Comparison of ENCODE assay signal across 12 cellular contexts in the genomic region with DNA sequence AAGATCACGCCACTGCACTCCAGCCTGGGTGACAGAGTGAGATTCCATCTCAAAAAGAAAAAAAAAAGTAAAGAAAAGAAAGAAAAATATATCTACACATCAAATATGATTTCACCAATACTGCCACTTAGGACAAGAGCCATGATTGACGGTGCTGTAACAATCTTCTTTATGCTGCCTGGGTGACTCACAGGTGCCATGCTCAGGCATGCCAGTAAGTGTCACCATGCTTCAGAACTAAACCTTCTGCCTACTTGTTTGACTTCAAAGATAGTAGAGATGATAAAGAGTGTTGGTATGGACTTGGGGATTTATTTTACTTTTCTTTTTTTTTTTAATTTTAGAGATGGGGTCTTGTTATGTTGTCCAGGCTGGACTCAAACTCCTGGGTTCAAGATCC. TPM values are rescaled to one million over a fixed set of nuclear protein-coding genes. Genes with fewer than 3 reads are reported as not detected.
DNase-seq lines count a peak whose midpoint lies in the region; ATAC-seq and TF ChIP-seq lines count a peak whose summit lies in the region.
"Had no signal": no experiment of that assay in that cellular context is flagged by ENCODE, and none has a peak within 500 bp of the region (broad histone marks: within the 10 kb centered on the region; RNA-seq: fewer than 3 reads in every experiment).

No MANE protein-coding gene starts in this region.

- intact Hi-C loops in HCT116 (cut with micrococcal nuclease) = no loop called here

- POLR2A ChIA-PET in HCT116 (lab: Charles Lee) = interaction anchor here (1.9 to 2.9 kb wide), 4 partner anchors 22 to 184 kb away, joined by 4 to 11 read pairs (median 8); no protein-coding TSS in a partner anchor

- ATAC-seq in HCT116 = peak; percentile 61
- no peak for ATAC-seq in natural killer cell treated with Interleukin-12 subunit alpha and Interleukin-12 subunit beta and Interleukin-15 and Interleukin-18, amount 100 ng/mL, for 72 hours
- ATAC-seq in HG03135 (IDR thresholded peaks at IDR 0.05; ENCODE audit: unreplicated experiment) = no peak

- RAD21 ChIA-PET in HCT116 (lab: Charles Lee; ENCODE audit: low non-redundant PET in 1 of 2, low total read pairs in 2 of 2, uncharacterized antibody in 2 of 2, unreplicated experiment in 2 of 2) = interaction anchor here in 1 of 2 experiments (0.8 kb wide), 1 partner anchor 146 kb away, joined by 3 read pairs; no protein-coding TSS in a partner anchor

- TF ChIP-seq CTCF in HCT116 (IDR thresholded peaks at IDR 0.05 in 2 of 3, conservative IDR thresholded peaks at IDR 0.05 in 1 of 3; ENCODE audit: borderline replicate concordance in 1 of 3, insufficient read depth in 1 of 3, low read depth in 2 of 3, low read length in 2 of 3) (0 out of 6 replicates have a peak, but pooled peaks of 1 of the 3 experiments have one; percentile 24), osteoblast (IDR thresholded peaks at IDR 0.05; ENCODE audit: extremely low read depth, low read depth, low read length) (no peak)

- DNase-seq in HCT116 (ENCODE audit: low read depth, low spot score) (peak; percentile 66), amniotic epithelial cell (ENCODE audit: low read depth) (peak; percentile 16), osteoblast (ENCODE audit: insufficient read length, low spot score, missing footprints) (no peak), mucosa of gallbladder (ENCODE audit: low spot score) (no peak), NCI-H2196 treated with DMSO at 0.1 percent for 48 hours (lab: John Stamatoyannopoulos, UW; ENCODE audit: unreplicated experiment) (no peak)
- DNase-seq in natural killer cell treated with Interleukin-12 subunit alpha and Interleukin-12 subunit beta and Interleukin-15 and Interleukin-18, amount 100 ng/mL, for 72 hours (ENCODE audit: low spot score) = no peak
- DNase-seq: activated CD8-positive, alpha-beta memory T cell treated with anti-CD3 and anti-CD28 coated beads, Interleukin-2, amount 50 U/mL, for 4 hours; nucleus accumbens had no signal

- H3K27ac Mint-ChIP-seq in natural killer cell treated with Interleukin-12 subunit alpha and Interleukin-12 subunit beta and Interleukin-15 and Interleukin-18, amount 100 ng/mL, for 72 hours = no peak overlapping the region

- H3K36me3 Mint-ChIP-seq in natural killer cell treated with Interleukin-12 subunit alpha and Interleukin-12 subunit beta and Interleukin-15 and Interleukin-18, amount 100 ng/mL, for 72 hours = no peaks in the 10 kb centered on the region

- H3K27me3 Mint-ChIP-seq in natural killer cell treated with Interleukin-12 subunit alpha and Interleukin-12 subunit beta and Interleukin-15 and Interleukin-18, amount 100 ng/mL, for 72 hours = peaks cover 14 to 30% of the 10 kb centered on the region in 2 donors

- H3K9me3 Mint-ChIP-seq in natural killer cell treated with Interleukin-12 subunit alpha and Interleukin-12 subunit beta and Interleukin-15 and Interleukin-18, amount 100 ng/mL, for 72 hours = no peaks in the 10 kb centered on the region

- H4K20me1 ChIP-seq in BLaER1 = no peaks in the 10 kb centered on the region
- H4K20me1 ChIP-seq in HCT116 (ENCODE audit: insufficient read depth) = no peaks in the 10 kb centered on the region
- no peaks in the 10 kb centered on the region for H4K20me1 ChIP-seq in osteoblast (ENCODE audit: insufficient read depth, low read length)

- peak overlapping the region; percentile 84 for H2AFZ ChIP-seq in HCT116 (ENCODE audit: low read depth, low read length, poor library complexity, severe bottlenecking)
- H2AFZ ChIP-seq in osteoblast (ENCODE audit: low read length) = peak overlapping the region; percentile 71

- CTCF ChIA-PET in HCT116 (lab: Charles Lee) = interaction anchor here (1.2 to 6.2 kb wide), 3 partner anchors 23 to 198 kb away, joined by 3 to 68 read pairs (median 38); no protein-coding TSS in a partner anchor

- no peaks in the 10 kb centered on the region for H3K4me1 Mint-ChIP-seq in natural killer cell treated with Interleukin-12 subunit alpha and Interleukin-12 subunit beta and Interleukin-15 and Interleukin-18, amount 100 ng/mL, for 72 hours (ENCODE audit: low read depth in 2 of 2)

- H3K27ac ChIP-seq in BLaER1 (no peak overlapping the region), HCT116 (ENCODE audit: low read depth, low read length) (peak overlapping the region; percentile 77), osteoblast (ENCODE audit: low read depth, low read length) (no peak overlapping the region)

- no TSS peak for BruUV-seq in HCT116 (replicated peaks; lab: Mats Ljungman, UMichigan)

- H3K9me3 ChIP-seq in BLaER1 = no peaks in the 10 kb centered on the region
- H3K9me3 ChIP-seq in HCT116 (ENCODE audit: control insufficient read depth in 1 of 2, insufficient read depth in 1 of 2, low read depth in 1 of 2, low read length in 2 of 2) = no peaks in the 10 kb centered on the region
- H3K9me3 ChIP-seq in osteoblast (ENCODE audit: low read depth, low read length) = no peaks in the 10 kb centered on the region

- H3K79me2 ChIP-seq in HCT116 (ENCODE audit: insufficient read depth, low read length) (no peaks in the 10 kb centered on the region), osteoblast (ENCODE audit: insufficient read depth, low read length) (no peaks in the 10 kb centered on the region)

- no peak overlapping the region for H3K9ac ChIP-seq in BLaER1
- H3K9ac ChIP-seq in HCT116 (ENCODE audit: low read length) = no peak overlapping the region

- no peak overlapping the region for H3K4me3 Mint-ChIP-seq in natural killer cell treated with Interleukin-12 subunit alpha and Interleukin-12 subunit beta and Interleukin-15 and Interleukin-18, amount 100 ng/mL, for 72 hours

- H3K4me3 ChIP-seq in BLaER1 (no peak overlapping the region), HCT116 (replicated peaks in 1 of 2; ENCODE audit: low read depth in 1 of 2, low read length in 2 of 2) (no peak overlapping the region), osteoblast (ENCODE audit: insufficient read depth, low read length) (no peak overlapping the region)
- H3K4me3 ChIP-seq: SK-N-MC had no signal

- H3K4me1 ChIP-seq in BLaER1 = peaks cover 30% of the 10 kb centered on the region
- H3K4me1 ChIP-seq in HCT116 (ENCODE audit: control insufficient read depth in 1 of 2, insufficient read depth in 2 of 2, low read length in 2 of 2) = peaks cover 40 to 51% of the 10 kb centered on the region in 2 experiments
- H3K4me1 ChIP-seq in osteoblast (ENCODE audit: insufficient read depth, low read length) = peaks cover 23% of the 10 kb centered on the region

- H3K9me2 ChIP-seq in HCT116 (ENCODE audit: insufficient read depth) = no peaks in the 10 kb centered on the region

- H3K36me3 ChIP-seq in BLaER1 (no peaks in the 10 kb centered on the region), HCT116 (ENCODE audit: control insufficient read depth in 1 of 2, insufficient read depth in 2 of 2, low read length in 2 of 2) (no peaks in the 10 kb centered on the region), osteoblast (ENCODE audit: insufficient read depth, low read length) (no peaks in the 10 kb centered on the region)

- H3K27me3 ChIP-seq in BLaER1 (no peaks in the 10 kb centered on the region), HCT116 (ENCODE audit: insufficient read depth, low read length) (no peaks in the 10 kb centered on the region), osteoblast (ENCODE audit: insufficient read depth, low read length) (no peaks in the 10 kb centered on the region)

- peak overlapping the region; percentile 44; the same call in 1 of the 2 replicates for H3K4me2 ChIP-seq in BLaER1
- H3K4me2 ChIP-seq in HCT116 (ENCODE audit: low read length) = peak overlapping the region; percentile 60
- no peak overlapping the region for H3K4me2 ChIP-seq in osteoblast (ENCODE audit: insufficient read depth, low read length)

- no peak for TF ChIP-seq POLR2A in HCT116 (IDR thresholded peaks at IDR 0.05; ENCODE audit: borderline replicate concordance, extremely low read depth, insufficient read depth, insufficient read length)

- TF ChIP-seq RAD21 in HCT116 (IDR thresholded peaks at IDR 0.05; ENCODE audit: low read depth) = no peak

TF ChIP-seq in HCT116, 20 proteins besides CTCF, POLR2A, EP300 and RAD21 (continues in another document):
- TF ChIP-seq ELF1 (IDR thresholded peaks at IDR 0.05; ENCODE audit: borderline replicate concordance, low read depth) (no peak), SIN3A (IDR thresholded peaks at IDR 0.05; ENCODE audit: low read depth) (no peak), ZNF274 (IDR thresholded peaks at IDR 0.05; ENCODE audit: low read depth, low read length) (no peak)
- TF ChIP-seq, protein P1, sequence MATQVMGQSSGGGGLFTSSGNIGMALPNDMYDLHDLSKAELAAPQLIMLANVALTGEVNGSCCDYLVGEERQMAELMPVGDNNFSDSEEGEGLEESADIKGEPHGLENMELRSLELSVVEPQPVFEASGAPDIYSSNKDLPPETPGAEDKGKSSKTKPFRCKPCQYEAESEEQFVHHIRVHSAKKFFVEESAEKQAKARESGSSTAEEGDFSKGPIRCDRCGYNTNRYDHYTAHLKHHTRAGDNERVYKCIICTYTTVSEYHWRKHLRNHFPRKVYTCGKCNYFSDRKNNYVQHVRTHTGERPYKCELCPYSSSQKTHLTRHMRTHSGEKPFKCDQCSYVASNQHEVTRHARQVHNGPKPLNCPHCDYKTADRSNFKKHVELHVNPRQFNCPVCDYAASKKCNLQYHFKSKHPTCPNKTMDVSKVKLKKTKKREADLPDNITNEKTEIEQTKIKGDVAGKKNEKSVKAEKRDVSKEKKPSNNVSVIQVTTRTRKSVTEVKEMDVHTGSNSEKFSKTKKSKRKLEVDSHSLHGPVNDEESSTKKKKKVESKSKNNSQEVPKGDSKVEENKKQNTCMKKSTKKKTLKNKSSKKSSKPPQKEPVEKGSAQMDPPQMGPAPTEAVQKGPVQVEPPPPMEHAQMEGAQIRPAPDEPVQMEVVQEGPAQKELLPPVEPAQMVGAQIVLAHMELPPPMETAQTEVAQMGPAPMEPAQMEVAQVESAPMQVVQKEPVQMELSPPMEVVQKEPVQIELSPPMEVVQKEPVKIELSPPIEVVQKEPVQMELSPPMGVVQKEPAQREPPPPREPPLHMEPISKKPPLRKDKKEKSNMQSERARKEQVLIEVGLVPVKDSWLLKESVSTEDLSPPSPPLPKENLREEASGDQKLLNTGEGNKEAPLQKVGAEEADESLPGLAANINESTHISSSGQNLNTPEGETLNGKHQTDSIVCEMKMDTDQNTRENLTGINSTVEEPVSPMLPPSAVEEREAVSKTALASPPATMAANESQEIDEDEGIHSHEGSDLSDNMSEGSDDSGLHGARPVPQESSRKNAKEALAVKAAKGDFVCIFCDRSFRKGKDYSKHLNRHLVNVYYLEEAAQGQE (IDR thresholded peaks at IDR 0.05; ENCODE audit: low read depth) = no peak

RNA-seq across cellular contexts. Expression of gene DNMBP, which starts 33.6 kb away (rescaled TPM):
- total RNA-seq in HCT116 (2021; ENCODE audit: unreplicated experiment) (60.3 TPM), osteoblast (13.0 and 15.9 TPM in 2 replicates), mucosa of gallbladder (31.8 TPM)
- polyA plus RNA-seq in HCT116 (2012) = 25.2 and 36.2 TPM in 2 replicates
- total RNA-seq in natural killer cell treated with Interleukin-12 subunit alpha and Interleukin-12 subunit beta and Interleukin-15 and Interleukin-18, amount 100 ng/mL, for 72 hours = 1 to 10 TPM; 4.1 to 4.3 TPM

RNA-seq across cellular contexts. Expression of gene CPN1, which starts 38.3 kb away (rescaled TPM):
- total RNA-seq in HCT116 (2021; ENCODE audit: unreplicated experiment) = 0.12 TPM
- 0.06 and 0.21 TPM in 2 replicates for polyA plus RNA-seq in HCT116 (2012)
- not detected in 2 replicates for total RNA-seq in osteoblast
- total RNA-seq in natural killer cell treated with Interleukin-12 subunit alpha and Interleukin-12 subunit beta and Interleukin-15 and Interleukin-18, amount 100 ng/mL, for 72 hours = not detected
- not detected for total RNA-seq in mucosa of gallbladder
- total RNA-seq: chondrocyte had no signal

Comparison
In these comparisons a context has a peak if more than half of its experiments do, and no peak if none do; other contexts are left out.
1. DNase-seq: peak in HCT116 (single experiment) and amniotic epithelial cell (single experiment); none in osteoblast (single experiment), natural killer cell treated with Interleukin-12 subunit alpha and Interleukin-12 subunit beta and Interleukin-15 and Interleukin-18, amount 100 ng/mL, for 72 hours (single experiment), mucosa of gallbladder (single experiment) and NCI-H2196 treated with DMSO at 0.1 percent for 48 hours (single experiment).